In the genomic region with DNA sequence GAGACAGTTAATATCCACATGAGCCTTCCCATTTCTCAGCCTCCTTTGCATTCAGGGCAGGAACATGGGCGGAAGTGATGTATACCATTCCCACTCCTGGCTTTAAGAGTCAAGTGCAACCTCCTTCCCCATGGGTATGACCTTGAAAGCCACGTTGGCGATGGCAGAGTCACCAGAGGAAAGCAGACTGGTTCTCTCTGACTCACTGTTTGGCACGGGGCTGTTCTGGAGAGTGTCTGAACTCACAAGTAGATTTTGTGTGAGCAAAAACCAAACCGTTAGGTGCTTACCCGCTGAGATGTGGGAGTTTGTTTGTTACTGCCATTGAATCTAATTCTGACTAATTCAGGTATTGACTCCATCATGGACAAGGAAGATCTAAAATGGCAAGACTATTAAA, we compare ENCODE assay signal across 11 cellular contexts. TPM values are rescaled to one million over a fixed set of nuclear protein-coding genes. Genes with fewer than 3 reads are reported as not detected.
DNase-seq lines count a peak whose midpoint lies in the region; ATAC-seq and TF ChIP-seq lines count a peak whose summit lies in the region.
"Had no signal": no experiment of that assay in that cellular context is flagged by ENCODE, and none has a peak within 500 bp of the region (broad histone marks: within the 10 kb centered on the region; RNA-seq: fewer than 3 reads in every experiment).

No MANE protein-coding gene starts in this region.

- H3K4me1 Mint-ChIP-seq in Calu3 (ENCODE audit: low read depth, unreplicated experiment): peaks cover 15% of the 10 kb centered on the region

- H3K27ac ChIP-seq in thyroid gland (no peak overlapping the region), esophagus muscularis mucosa (replicated peaks in 1 of 4) (peak overlapping the region in 1 of 4 donors; percentile 32)
- H3K27ac ChIP-seq: cardiac muscle cell, SJSA1 had no signal

- H3K4me3 ChIP-seq in thyroid gland (replicated peaks in 1 of 3) (no peak overlapping the region), esophagus muscularis mucosa (no peak overlapping the region)
- H3K4me3 ChIP-seq: cardiac muscle cell, SJSA1 had no signal

- H3K9me3 Mint-ChIP-seq in Calu3 (ENCODE audit: low read depth, unreplicated experiment): no peaks in the 10 kb centered on the region

- TF ChIP-seq EP300 in esophagus muscularis mucosa (IDR thresholded peaks at IDR 0.05): no peak

- H3K27me3 ChIP-seq in thyroid gland: no peaks in the 10 kb centered on the region
- no peaks in the 10 kb centered on the region for H3K27me3 ChIP-seq in esophagus muscularis mucosa
- H3K27me3 ChIP-seq: cardiac muscle cell had no signal

- peak; percentile 46 for DNase-seq in Calu3
- DNase-seq in left lobe of liver (ENCODE audit: low spot score): peak; percentile 48
- no peak for DNase-seq in thyroid gland
- no peak for DNase-seq in epidermal melanocyte (ENCODE audit: insufficient read length, low spot score)
- no peak for DNase-seq in SHP77 (lab: John Stamatoyannopoulos, UW)
- DNase-seq in esophagus muscularis mucosa (ENCODE audit: extremely low spot score): no peak
- DNase-seq: Kasumi-1 had no signal

- TF ChIP-seq POLR2A in thyroid gland (IDR thresholded peaks at IDR 0.05) (no peak), esophagus muscularis mucosa (IDR thresholded peaks at IDR 0.05; ENCODE audit: low read depth) (no peak)

- H3K36me3 Mint-ChIP-seq in Calu3 (ENCODE audit: insufficient read depth, unreplicated experiment): peaks cover 5% of the 10 kb centered on the region

- no peak overlapping the region for H3K4me3 Mint-ChIP-seq in Calu3 (ENCODE audit: low read depth, unreplicated experiment)

- 51 to 58% methylated on average over 6 of the region's 6 CpGs for WGBS in thyroid gland, 2 donors
- 67% methylated on average over 4 of the region's 6 CpGs for WGBS in esophagus muscularis mucosa

- CTCF ChIA-PET in Calu3 (lab: Charles Lee): no interaction called here

- H3K36me3 ChIP-seq in thyroid gland (no peaks in the 10 kb centered on the region), esophagus muscularis mucosa (no peaks in the 10 kb centered on the region)
- H3K36me3 ChIP-seq: cardiac muscle cell, SJSA1 had no signal

- no TSS peak for BruUV-seq in Calu3 (replicated peaks; lab: Mats Ljungman, UMichigan)

- H3K27me3 Mint-ChIP-seq in Calu3 (ENCODE audit: unreplicated experiment): peaks cover 16% of the 10 kb centered on the region

- ATAC-seq in GM21529 (IDR thresholded peaks at IDR 0.05; ENCODE audit: unreplicated experiment) (peak; percentile 82), left lobe of liver (peak; percentile 53)
- ATAC-seq in activated CD4-positive, CD25-positive, alpha-beta regulatory T cell treated with anti-CD3 and anti-CD28 coated beads, Interleukin-2, amount 50 U/mL, for 24 hours: peak; percentile 85 to 87

- TF ChIP-seq CTCF in Calu3 (IDR thresholded peaks at IDR 0.05; ENCODE audit: unreplicated experiment) (no peak), thyroid gland (IDR thresholded peaks at IDR 0.05) (no peak), esophagus muscularis mucosa (IDR thresholded peaks at IDR 0.05) (no peak)

- peak overlapping the region; percentile 34 for H3K27ac Mint-ChIP-seq in Calu3 (ENCODE audit: unreplicated experiment)

- peaks cover 3% of the 10 kb centered on the region for H3K9me3 ChIP-seq in thyroid gland
- no peaks in the 10 kb centered on the region for H3K9me3 ChIP-seq in esophagus muscularis mucosa
- H3K9me3 ChIP-seq: SJSA1 had no signal

- intact Hi-C loops in Calu3 (cut with micrococcal nuclease; ENCODE audit: unreplicated experiment) (no loop called here), thyroid gland (cut with DNase I) (no loop called here), esophagus muscularis mucosa (cut with DNase I) (no loop called here)

- no peaks in the 10 kb centered on the region for H3K4me1 ChIP-seq in thyroid gland
- peaks cover 0 to 12% (median 0%) of the 10 kb centered on the region in 4 donors for H3K4me1 ChIP-seq in esophagus muscularis mucosa
- H3K4me1 ChIP-seq: SJSA1 had no signal

RNA-seq across cellular contexts. Expression of a gene that starts 36.7 kb away (rescaled TPM):
- not detected in 2 replicates for total RNA-seq in Calu3 (2022)
- 0.70 TPM for total RNA-seq in left lobe of liver
- not detected for total RNA-seq in thyroid gland
- total RNA-seq in esophagus muscularis mucosa: 1 to 10 TPM in 1 of 4 donors, under 1 TPM in 1, not detected in 2; 0.06 to 1.2 TPM
- total RNA-seq: cardiac muscle cell, SJSA1 had no signal

Comparison
In these comparisons a context has a peak if more than half of its experiments do, and no peak if none do; other contexts are left out.
1. DNase-seq: peak in Calu3 (single experiment) and left lobe of liver (single experiment); none in thyroid gland (0 of 2), epidermal melanocyte (single experiment), SHP77 (0 of 2) and esophagus muscularis mucosa (single experiment).
2. Peak in every context shown above with its lines, with median percentiles within 50 percentile points of each other: ATAC-seq.